In the genomic region with DNA sequence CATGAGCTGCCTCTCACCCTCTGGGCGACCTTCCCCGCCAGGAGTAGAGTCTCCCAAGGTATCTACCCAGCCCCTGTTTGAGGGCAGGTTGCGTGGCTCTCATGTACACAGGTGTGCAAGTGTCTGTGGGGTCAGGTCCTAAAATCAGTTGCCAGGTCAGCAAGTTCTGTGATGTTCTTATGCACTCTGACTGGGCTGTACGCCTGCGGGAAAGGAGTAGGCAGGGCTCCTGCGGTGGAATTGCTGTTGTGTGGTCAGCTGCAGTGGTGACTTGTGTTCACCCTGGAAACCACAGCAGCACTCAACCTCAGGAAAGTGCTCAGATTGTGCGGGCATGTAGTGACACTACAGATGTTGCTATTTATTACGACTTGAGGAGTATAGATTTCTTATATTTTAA, we compare ENCODE assay signal across 18 cellular contexts. TPM values are rescaled to one million over a fixed set of nuclear protein-coding genes. Genes with fewer than 3 reads are reported as not detected.
DNase-seq lines count a peak whose midpoint lies in the region; FAIRE-seq and TF ChIP-seq lines count a peak whose summit lies in the region.
"Had no signal": no experiment of that assay in that cellular context is flagged by ENCODE, and none has a peak within 500 bp of the region (broad histone marks: within the 10 kb centered on the region; RNA-seq: fewer than 3 reads in every experiment).

No MANE protein-coding gene starts in this region.

- no peak for TF ChIP-seq EP300 in H1 (IDR thresholded peaks at IDR 0.05; ENCODE audit: borderline replicate concordance in 1 of 2, low read depth in 2 of 2, low read length in 2 of 2)

- H2BK120ac ChIP-seq in H1 (replicated peaks; ENCODE audit: low read depth, low read length), result peak overlapping the region; percentile 33

- no peak overlapping the region for H3K14ac ChIP-seq in H1 (ENCODE audit: insufficient read length)

- no peak overlapping the region for H2AFZ ChIP-seq in H1 (ENCODE audit: low read length)
- H2AFZ ChIP-seq: parathyroid adenoma had no signal

- H3K36me3 ChIP-seq in H1 (ENCODE audit: control insufficient read depth in 2 of 4, insufficient read depth in 4 of 4, low read length in 3 of 4), result peaks cover 14 to 33% (median 20%) of the 10 kb centered on the region in 4 experiments; a peak in 7 of 8 replicates
- H3K36me3 ChIP-seq: uterus had no signal

- H3K9me3 Mint-ChIP-seq in T-helper 1 cell treated with Interleukin-12 subunit alpha and Interleukin-12 subunit beta and Interleukin-4 antibody, amounts not matched to agents 30 μg/mL and 1 μg/mL, for 36 hours, result no peaks in the 10 kb centered on the region
- H3K9me3 Mint-ChIP-seq: activated T-cell treated with anti-CD3 and anti-CD28 coated beads, Interleukin-2, amount 50 U/mL, for 72 hours; naive thymus-derived CD8-positive, alpha-beta T cell had no signal

- no peak overlapping the region for H3K18ac ChIP-seq in H1 (ENCODE audit: extremely low read depth, low read length)

- POLR2A ChIA-PET in H1 (lab: Charles Lee; ENCODE audit: partially characterized antibody), result interaction anchor here (1.0 to 1.8 kb wide), 3 partner anchors 10 to 18 kb away, joined by 3 to 7 read pairs (median 3); no protein-coding TSS in a partner anchor

- H3K23me2 ChIP-seq in H1 (ENCODE audit: low read depth, low read length), result no peaks in the 10 kb centered on the region

- H3K79me2 ChIP-seq in H1 (ENCODE audit: control insufficient read depth in 1 of 2, insufficient read depth in 2 of 2, low read length in 2 of 2), result no peaks in the 10 kb centered on the region
- H3K79me2 ChIP-seq: parathyroid adenoma had no signal

- no peaks in the 10 kb centered on the region for H3K27me3 Mint-ChIP-seq in T-helper 1 cell treated with Interleukin-12 subunit alpha and Interleukin-12 subunit beta and Interleukin-4 antibody, amounts not matched to agents 30 μg/mL and 1 μg/mL, for 36 hours (ENCODE audit: low read depth)
- H3K27me3 Mint-ChIP-seq: B cell; naive thymus-derived CD8-positive, alpha-beta T cell had no signal

- TF ChIP-seq POLR2A in H1 (IDR thresholded peaks at IDR 0.05; ENCODE audit: control extremely low read depth in 1 of 2, low read depth in 2 of 2, low read length in 2 of 2), result no peak

- peaks cover 1 to 5% of the 10 kb centered on the region in 2 experiments for H4K20me1 ChIP-seq in H1 (replicated peaks in 1 of 2; ENCODE audit: control insufficient read depth in 1 of 2, insufficient read depth in 2 of 2, low read length in 2 of 2)

- H3K4me1 Mint-ChIP-seq in T-helper 1 cell treated with Interleukin-12 subunit alpha and Interleukin-12 subunit beta and Interleukin-4 antibody, amounts not matched to agents 30 μg/mL and 1 μg/mL, for 36 hours (ENCODE audit: low read depth), result peaks cover 22% of the 10 kb centered on the region
- H3K4me1 Mint-ChIP-seq: B cell had no signal

- TF ChIP-seq RAD21 in H1 (IDR thresholded peaks at IDR 0.05 in 1 of 2, conservative IDR thresholded peaks at IDR 0.05 in 1 of 2; ENCODE audit: low read depth in 2 of 2, low read length in 2 of 2), result no peak

- no peak overlapping the region for H3K23ac ChIP-seq in H1 (ENCODE audit: insufficient read length)

- H3K79me1 ChIP-seq in H1 (ENCODE audit: low read depth, low read length), result no peaks in the 10 kb centered on the region

- H3K9ac ChIP-seq in H1 (replicated peaks in 1 of 4; ENCODE audit: extremely low read depth in 1 of 4, low read depth in 3 of 4, low read length in 3 of 4), result no peak overlapping the region
- H3K9ac ChIP-seq: parathyroid adenoma had no signal

- no peak overlapping the region for H4K8ac ChIP-seq in H1 (ENCODE audit: extremely low read depth, insufficient read depth, low read length)

- no peak overlapping the region for H3K56ac ChIP-seq in H1 (replicated peaks; ENCODE audit: insufficient read length, low read depth, low read length)

- no peak overlapping the region; the same call in 1 of the 2 replicates for H3K27ac ChIP-seq in H1 (ENCODE audit: low read depth, low read length)
- H3K27ac ChIP-seq: 22Rv1, colonic mucosa, parathyroid adenoma, uterus had no signal

- no peak overlapping the region for H2BK12ac ChIP-seq in H1 (ENCODE audit: low read depth, low read length)

- no peak for DNase-seq in T-helper 1 cell
- peak; percentile 29 for DNase-seq in LHCN-M2 (ENCODE audit: low read depth)
- DNase-seq in H1 (ENCODE audit: low read depth in 1 of 2, low spot score in 2 of 2), result no peak
- DNase-seq in DMS153 (lab: John Stamatoyannopoulos, UW), result no peak
- no peak for DNase-seq in NCI-H510A (lab: John Stamatoyannopoulos, UW)
- DNase-seq: activated CD4-positive, alpha-beta T cell treated with anti-CD3 and anti-CD28 coated beads, Interleukin-2, amount 50 U/mL, for 48 hours; activated T-cell treated with anti-CD3 and anti-CD28 coated beads, Interleukin-2, amount 50 U/mL, for 72 hours; Caco-2; colonic mucosa; KG1; naive thymus-derived CD8-positive, alpha-beta T cell; NCI-H187 treated with DMSO at 0.1 percent for 48 hours; NCI-H226; uterus had no signal

- H3K4me1 ChIP-seq in H1 (replicated peaks in 1 of 4; ENCODE audit: control insufficient read depth in 3 of 4, insufficient read depth in 4 of 4, low read length in 3 of 4), result no peaks in the 10 kb centered on the region
- H3K4me1 ChIP-seq: Caco-2, colonic mucosa, parathyroid adenoma, uterus had no signal

- no peaks in the 10 kb centered on the region for H3K27me3 ChIP-seq in H1 (replicated peaks in 1 of 4; ENCODE audit: control insufficient read depth in 3 of 4, extremely low read depth in 1 of 4, insufficient read depth in 3 of 4, low read length in 3 of 4)
- H3K27me3 ChIP-seq: colonic mucosa, uterus had no signal

- TF ChIP-seq CTCF in H1 (IDR thresholded peaks at IDR 0.05; ENCODE audit: control extremely low read depth in 1 of 3, insufficient read depth in 1 of 3, low read depth in 1 of 3, low read length in 3 of 3), result no peak

- no peak overlapping the region for H2BK20ac ChIP-seq in H1 (ENCODE audit: low read length)

- no peaks in the 10 kb centered on the region for H3K9me3 ChIP-seq in H1 (ENCODE audit: insufficient read depth in 2 of 2, low read depth in 1 of 2, low read length in 1 of 2)
- H3K9me3 ChIP-seq: Caco-2, colonic mucosa, uterus had no signal

- H4K91ac ChIP-seq in H1 (replicated peaks; ENCODE audit: insufficient read length, low read length), result no peak overlapping the region

- peaks cover 41% of the 10 kb centered on the region for H3K36me3 Mint-ChIP-seq in T-helper 1 cell treated with Interleukin-12 subunit alpha and Interleukin-12 subunit beta and Interleukin-4 antibody, amounts not matched to agents 30 μg/mL and 1 μg/mL, for 36 hours (ENCODE audit: low read depth)

- H3K4me3 Mint-ChIP-seq in T-helper 1 cell treated with Interleukin-12 subunit alpha and Interleukin-12 subunit beta and Interleukin-4 antibody, amounts not matched to agents 30 μg/mL and 1 μg/mL, for 36 hours, result peak overlapping the region; percentile 42
- H3K4me3 Mint-ChIP-seq: activated T-cell treated with anti-CD3 and anti-CD28 coated beads, Interleukin-2, amount 50 U/mL, for 72 hours; B cell; naive thymus-derived CD8-positive, alpha-beta T cell had no signal

- no peak overlapping the region for H2BK5ac ChIP-seq in H1 (ENCODE audit: low read depth, low read length)

- no peak overlapping the region for H2BK15ac ChIP-seq in H1 (ENCODE audit: low read length)

- H3K4me3 ChIP-seq in H1 (ENCODE audit: extremely low read depth in 1 of 4, insufficient read depth in 2 of 4, low read depth in 3 of 4, low read length in 4 of 4), result no peak overlapping the region
- H3K4me3 ChIP-seq: colonic mucosa, uterus had no signal

- CTCF ChIA-PET in H1 (lab: Charles Lee; ENCODE audit: partially characterized antibody), result interaction anchor here (1.2 to 2.5 kb wide), 3 partner anchors 14 to 49 kb away, joined by 4 to 7 read pairs (median 5); no protein-coding TSS in a partner anchor

- peak overlapping the region; percentile 82 for H3K27ac Mint-ChIP-seq in T-helper 1 cell treated with Interleukin-12 subunit alpha and Interleukin-12 subunit beta and Interleukin-4 antibody, amounts not matched to agents 30 μg/mL and 1 μg/mL, for 36 hours
- H3K27ac Mint-ChIP-seq: activated T-cell treated with anti-CD3 and anti-CD28 coated beads, Interleukin-2, amount 50 U/mL, for 72 hours; B cell had no signal

- no peak for FAIRE-seq in H1 (lab: Jason Lieb, UNC)

- WGBS in H1 (ENCODE audit: extremely low coverage in 1 of 2, insufficient coverage in 1 of 2, insufficient read length in 1 of 2, insufficient replicate concordance in 2 of 2, low coverage in 1 of 2, low lambda C conversion rate in 2 of 2, missing lambda C conversion rate in 1 of 2), 2 experiments, result 95% methylated on average over 8 of the region's 8 CpGs; no CpG with 5 or more reads in 1 of the 2 experiments

- H4K5ac ChIP-seq in H1 (ENCODE audit: insufficient read length, low read depth, low read length), result no peak overlapping the region

- H2AK5ac ChIP-seq in H1 (ENCODE audit: low read depth, low read length), result no peak overlapping the region

- no peak overlapping the region for H3K4ac ChIP-seq in H1 (replicated peaks; ENCODE audit: insufficient read length, low read depth, low read length)

- H3K4me2 ChIP-seq in H1 (ENCODE audit: insufficient read depth in 1 of 2, low read depth in 2 of 2, low read length in 2 of 2), result no peak overlapping the region

RNA-seq across cellular contexts. Expression of a gene that starts 19.4 kb away (rescaled TPM):
- 62.7 and 62.8 TPM in 2 replicates for total RNA-seq in LHCN-M2 (2014; rRNA removed)
- polyA plus RNA-seq in LHCN-M2 (2012), result 59.4 TPM
- total RNA-seq in H1 (2021; fragmentation: NEBNext Ultra II Directional; extraction: Animal tissue kit (Norgen Biotek cat#: 25700)), result 87.4 and 97.4 TPM in 2 replicates
- 131 and 161 TPM in 2 replicates for polyA plus RNA-seq in H1 (2011; rRNA removed)
- polyA plus RNA-seq in H1 (2011; cell fraction: cytosol; rRNA removed), result 156 TPM
- polyA plus RNA-seq in H1 (2011; cell fraction: nucleus; rRNA removed), result 116 TPM
- polyA plus RNA-seq in H1 (2012, experiment 1 of 2), result 89.4 to 142 TPM (median 122 TPM) in 4 replicates
- 150 TPM for polyA plus RNA-seq in H1 (2012, experiment 2 of 2)
- polyA plus RNA-seq in H1 (2013, experiment 1 of 2), result 84.3 TPM
- 84.4 TPM for polyA plus RNA-seq in H1 (2013, experiment 2 of 2)
- polyA minus RNA-seq in H1 (2011; rRNA and poly(A)+ RNA removed), result 87.8 and 110 TPM in 2 replicates
- 48.8 TPM for polyA minus RNA-seq in H1 (2011; cell fraction: cytosol; rRNA and poly(A)+ RNA removed)
- polyA minus RNA-seq in H1 (2011; cell fraction: nucleus; rRNA and poly(A)+ RNA removed), result 33.9 TPM

RNA-seq across cellular contexts. Expression of a gene that starts 27.4 kb away (rescaled TPM):
- total RNA-seq in LHCN-M2 (2014; rRNA removed), result 83.5 and 107 TPM in 2 replicates
- 46.1 TPM for polyA plus RNA-seq in LHCN-M2 (2012)
- total RNA-seq in H1 (2021; fragmentation: NEBNext Ultra II Directional; extraction: Animal tissue kit (Norgen Biotek cat#: 25700)), result 66.7 and 74.6 TPM in 2 replicates
- 81.4 and 116 TPM in 2 replicates for polyA plus RNA-seq in H1 (2011; rRNA removed)
- polyA plus RNA-seq in H1 (2011; cell fraction: cytosol; rRNA removed), result 91.4 TPM
- 123 TPM for polyA plus RNA-seq in H1 (2011; cell fraction: nucleus; rRNA removed)
- polyA plus RNA-seq in H1 (2012, experiment 1 of 2), result 45.3 to 72.9 TPM (median 65.7 TPM) in 4 replicates
- 103 TPM for polyA plus RNA-seq in H1 (2012, experiment 2 of 2)
- 51.4 TPM for polyA plus RNA-seq in H1 (2013, experiment 1 of 2)
- 50.6 TPM for polyA plus RNA-seq in H1 (2013, experiment 2 of 2)
- polyA minus RNA-seq in H1 (2011; rRNA and poly(A)+ RNA removed), result 48.1 and 52.9 TPM in 2 replicates
- 79.5 TPM for polyA minus RNA-seq in H1 (2011; cell fraction: cytosol; rRNA and poly(A)+ RNA removed)
- polyA minus RNA-seq in H1 (2011; cell fraction: nucleus; rRNA and poly(A)+ RNA removed), result 81.6 TPM

RNA-seq across cellular contexts. Expression of a gene that starts 41.6 kb away (rescaled TPM):
- total RNA-seq in LHCN-M2 (2014; rRNA removed), result 24.8 and 31.5 TPM in 2 replicates
- polyA plus RNA-seq in LHCN-M2 (2012), result 22.7 TPM
- total RNA-seq in H1 (2021; fragmentation: NEBNext Ultra II Directional; extraction: Animal tissue kit (Norgen Biotek cat#: 25700)), result 64.9 and 66.9 TPM in 2 replicates
- 34.7 and 42.3 TPM in 2 replicates for polyA plus RNA-seq in H1 (2011; rRNA removed)
- 24.9 TPM for polyA plus RNA-seq in H1 (2011; cell fraction: cytosol; rRNA removed)
- 36.3 TPM for polyA plus RNA-seq in H1 (2011; cell fraction: nucleus; rRNA removed)
- 28.7 to 37.8 TPM (median 33.9 TPM) in 4 replicates for polyA plus RNA-seq in H1 (2012, experiment 1 of 2)
- polyA plus RNA-seq in H1 (2012, experiment 2 of 2), result 25.2 TPM
- 43.7 TPM for polyA plus RNA-seq in H1 (2013, experiment 1 of 2)
- 43.0 TPM for polyA plus RNA-seq in H1 (2013, experiment 2 of 2)
- polyA minus RNA-seq in H1 (2011; rRNA and poly(A)+ RNA removed), result 29.1 and 37.4 TPM in 2 replicates
- polyA minus RNA-seq in H1 (2011; cell fraction: cytosol; rRNA and poly(A)+ RNA removed), result 53.7 TPM
- 35.2 TPM for polyA minus RNA-seq in H1 (2011; cell fraction: nucleus; rRNA and poly(A)+ RNA removed)

RNA-seq across cellular contexts. Expression of a gene that starts 59.5 kb away (rescaled TPM):
- total RNA-seq in LHCN-M2 (2014; rRNA removed), result 28.7 and 45.0 TPM in 2 replicates
- polyA plus RNA-seq in LHCN-M2 (2012), result 26.3 TPM
- 21.8 and 24.4 TPM in 2 replicates for total RNA-seq in H1 (2021; fragmentation: NEBNext Ultra II Directional; extraction: Animal tissue kit (Norgen Biotek cat#: 25700))
- 21.1 and 27.9 TPM in 2 replicates for polyA plus RNA-seq in H1 (2011; rRNA removed)
- 20.9 TPM for polyA plus RNA-seq in H1 (2011; cell fraction: cytosol; rRNA removed)
- 27.5 TPM for polyA plus RNA-seq in H1 (2011; cell fraction: nucleus; rRNA removed)
- 14.6 to 23.4 TPM (median 20.6 TPM) in 4 replicates for polyA plus RNA-seq in H1 (2012, experiment 1 of 2)
- polyA plus RNA-seq in H1 (2012, experiment 2 of 2), result 14.7 TPM
- 13.6 TPM for polyA plus RNA-seq in H1 (2013, experiment 1 of 2)
- 14.7 TPM for polyA plus RNA-seq in H1 (2013, experiment 2 of 2)
- polyA minus RNA-seq in H1 (2011; rRNA and poly(A)+ RNA removed), result 18.7 and 20.0 TPM in 2 replicates
- 11.6 TPM for polyA minus RNA-seq in H1 (2011; cell fraction: cytosol; rRNA and poly(A)+ RNA removed)
- polyA minus RNA-seq in H1 (2011; cell fraction: nucleus; rRNA and poly(A)+ RNA removed), result 14.3 TPM

RNA-seq across cellular contexts. Expression of a gene that starts 59.8 kb away (rescaled TPM):
- total RNA-seq in LHCN-M2 (2014; rRNA removed), result 12.0 and 14.6 TPM in 2 replicates
- polyA plus RNA-seq in LHCN-M2 (2012), result 8.3 TPM
- total RNA-seq in H1 (2021; fragmentation: NEBNext Ultra II Directional; extraction: Animal tissue kit (Norgen Biotek cat#: 25700)), result 20.6 and 24.2 TPM in 2 replicates
- 21.8 and 33.7 TPM in 2 replicates for polyA plus RNA-seq in H1 (2011; rRNA removed)
- polyA plus RNA-seq in H1 (2011; cell fraction: cytosol; rRNA removed), result 41.2 TPM
- 187 TPM for polyA plus RNA-seq in H1 (2011; cell fraction: nucleus; rRNA removed)
- polyA plus RNA-seq in H1 (2012, experiment 1 of 2), result 15.9 to 26.9 TPM (median 22.1 TPM) in 4 replicates
- 13.8 TPM for polyA plus RNA-seq in H1 (2012, experiment 2 of 2)
- 16.1 TPM for polyA plus RNA-seq in H1 (2013, experiment 1 of 2)
- polyA plus RNA-seq in H1 (2013, experiment 2 of 2), result 12.2 TPM
- 13.2 and 13.6 TPM in 2 replicates for polyA minus RNA-seq in H1 (2011; rRNA and poly(A)+ RNA removed)
- polyA minus RNA-seq in H1 (2011; cell fraction: cytosol; rRNA and poly(A)+ RNA removed), result 12.3 TPM
- 28.0 TPM for polyA minus RNA-seq in H1 (2011; cell fraction: nucleus; rRNA and poly(A)+ RNA removed)
